1 cellular context compared by ENCODE assay signal in the genomic region with DNA sequence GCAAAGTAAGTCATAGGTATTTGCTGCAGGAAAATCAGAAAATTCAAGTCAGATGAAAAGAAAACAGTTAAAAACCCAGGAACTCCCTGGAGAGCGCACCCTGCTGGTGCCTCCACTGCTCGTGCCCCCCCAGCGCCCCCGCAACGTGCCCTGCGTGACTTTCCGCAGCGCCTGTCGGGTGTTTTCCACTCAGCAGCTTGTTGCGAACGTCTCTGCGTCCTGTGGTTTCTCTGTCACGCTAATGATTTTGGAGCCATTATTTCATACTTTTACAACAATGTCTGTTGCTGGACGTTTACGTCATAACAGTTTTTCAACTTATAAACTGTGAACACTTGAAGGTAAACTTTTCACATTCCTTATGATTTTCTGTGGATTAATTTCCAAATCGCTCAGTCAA.
TF ChIP-seq lines count a peak whose summit lies in the region.

No MANE protein-coding gene starts in this region.

TF ChIP-seq in K562, 482 proteins besides CTCF, POLR2A, EP300 and RAD21:
- TF ChIP-seq, protein P1, sequence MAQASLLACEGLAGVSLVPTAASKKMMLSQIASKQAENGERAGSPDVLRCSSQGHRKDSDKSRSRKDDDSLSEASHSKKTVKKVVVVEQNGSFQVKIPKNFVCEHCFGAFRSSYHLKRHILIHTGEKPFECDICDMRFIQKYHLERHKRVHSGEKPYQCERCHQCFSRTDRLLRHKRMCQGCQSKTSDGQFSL (CRISPR knock-in tag; IDR thresholded peaks at IDR 0.05) = peak; percentile 66
- TF ChIP-seq, protein P1 (tag; IDR thresholded peaks at IDR 0.05) = no peak
- TF ChIP-seq CHD2 (IDR thresholded peaks at IDR 0.05; ENCODE audit: low read depth, low read length) = no peak
- TF ChIP-seq EGR1 (conservative IDR thresholded peaks at IDR 0.05) = 0 out of 2 replicates have a peak, but pooled peaks have one; percentile 16
